26 cellular contexts compared by ENCODE assay signal in the genomic region with DNA sequence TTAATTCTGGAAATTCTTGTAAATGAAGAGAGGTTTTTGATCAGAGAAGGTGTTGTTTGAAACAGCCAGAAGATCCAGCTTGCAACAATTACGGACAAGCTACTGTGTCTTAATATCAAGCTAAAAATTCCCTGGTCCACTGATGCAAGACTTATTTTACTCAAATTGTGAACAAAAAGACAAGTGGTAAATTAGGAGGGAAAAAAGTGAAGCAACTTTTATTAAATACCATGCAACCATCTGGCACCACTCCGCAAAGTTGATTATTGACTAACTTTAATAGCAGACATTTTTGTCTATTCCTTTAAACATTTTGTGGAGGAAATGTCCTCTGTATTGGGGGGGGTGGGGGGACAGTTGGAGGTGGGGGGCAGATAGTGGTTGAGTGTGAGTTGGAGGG. TPM values are rescaled to one million over a fixed set of nuclear protein-coding genes. Genes with fewer than 3 reads are reported as not detected.
"Had no signal": no experiment of that assay in that cellular context is flagged by ENCODE, and none has a peak within 500 bp of the region (broad histone marks: within the 10 kb centered on the region; RNA-seq: fewer than 3 reads in every experiment).

No MANE protein-coding gene starts in this region.

- H3K27ac ChIP-seq: VCaP had no signal

- H3K36me3 ChIP-seq: MG63 had no signal

- ATAC-seq: activated T-helper 17 cell treated with anti-CD3 and anti-CD28 coated beads, Interleukin-2, amount 50 U/mL, for 72 hours; T-cell had no signal

- H3K4me3 Mint-ChIP-seq: activated CD4-positive, alpha-beta memory T cell treated with anti-CD3 and anti-CD28 coated beads for 36 hours; activated CD4-positive, alpha-beta T cell treated with anti-CD3 and anti-CD28 coated beads, Interleukin-2, amount 10 ng/mL, durations not matched to agents 7 days and 5 days; activated naive CD4-positive, alpha-beta T cell treated with anti-CD3 and anti-CD28 coated beads for 36 hours; activated naive CD8-positive, alpha-beta T cell; activated T-helper 17 cell treated with anti-CD3 and anti-CD28 coated beads, Interleukin-2, amount 50 U/mL, for 72 hours; T-cell had no signal

- H3K4me1 Mint-ChIP-seq: activated T-helper 17 cell treated with anti-CD3 and anti-CD28 coated beads, Interleukin-2, amount 50 U/mL, for 72 hours; T-cell had no signal

- H3K27me3 ChIP-seq: MG63 had no signal

- H3K9me3 ChIP-seq: MG63 had no signal

- H3K36me3 Mint-ChIP-seq: activated CD4-positive, alpha-beta memory T cell treated with anti-CD3 and anti-CD28 coated beads for 36 hours; T-cell had no signal

- DNase-seq: activated CD4-positive, alpha-beta memory T cell treated with anti-CD3 and anti-CD28 coated beads for 36 hours; activated CD4-positive, alpha-beta T cell treated with anti-CD3 and anti-CD28 coated beads, Interleukin-2, amount 10 ng/mL, durations not matched to agents 7 days and 5 days; activated CD4-positive, CD25-positive, alpha-beta regulatory T cell; activated gamma-delta T cell; activated naive CD4-positive, alpha-beta T cell treated with anti-CD3 and anti-CD28 coated beads for 36 hours; activated T-cell treated with anti-CD3 and anti-CD28 coated beads for 4 hours; activated T-cell treated with anti-CD3 and anti-CD28 coated beads, Interleukin-2, amount 50 U/mL, for 48 hours; MG63; MV-4-11; NCI-H1105; NCI-H1436; NCI-H1694 treated with DMSO at 0.1 percent for 48 hours; NCI-H2029 treated with DMSO at 0.1 percent for 48 hours; NCI-H345; NCI-H510A; NCI-H526 treated with DMSO at 0.1 percent for 48 hours; NCI-H82; RPMI8226; SHP77; T-cell; T-helper 2 cell; T1000 had no signal

- H3K4me3 ChIP-seq: MG63 had no signal

- H3K9me3 Mint-ChIP-seq: activated CD4-positive, alpha-beta memory T cell treated with anti-CD3 and anti-CD28 coated beads for 36 hours; activated CD4-positive, alpha-beta T cell treated with anti-CD3 and anti-CD28 coated beads, Interleukin-2, amount 10 ng/mL, durations not matched to agents 7 days and 5 days; activated naive CD4-positive, alpha-beta T cell treated with anti-CD3 and anti-CD28 coated beads for 36 hours; activated T-helper 17 cell treated with anti-CD3 and anti-CD28 coated beads, Interleukin-2, amount 50 U/mL, for 72 hours had no signal

- H3K27ac Mint-ChIP-seq: activated CD4-positive, alpha-beta memory T cell treated with anti-CD3 and anti-CD28 coated beads for 36 hours; activated CD4-positive, alpha-beta T cell treated with anti-CD3 and anti-CD28 coated beads, Interleukin-2, amount 10 ng/mL, durations not matched to agents 7 days and 5 days; activated naive CD4-positive, alpha-beta T cell treated with anti-CD3 and anti-CD28 coated beads for 36 hours; activated naive CD8-positive, alpha-beta T cell; activated T-helper 17 cell treated with anti-CD3 and anti-CD28 coated beads, Interleukin-2, amount 50 U/mL, for 72 hours; T-cell had no signal

RNA-seq across cellular contexts. Expression of gene CAV2, which starts 5.1 kb away (rescaled TPM):
- total RNA-seq: activated CD4-positive, alpha-beta memory T cell treated with anti-CD3 and anti-CD28 coated beads for 36 hours; activated CD4-positive, alpha-beta T cell treated with anti-CD3 and anti-CD28 coated beads, Interleukin-2, amount 10 ng/mL, durations not matched to agents 7 days and 5 days; activated naive CD4-positive, alpha-beta T cell treated with anti-CD3 and anti-CD28 coated beads for 36 hours; OCI-LY7 had no signal

RNA-seq across cellular contexts. Expression of gene CAV1, which starts 30.4 kb away (rescaled TPM):
- total RNA-seq: activated CD4-positive, alpha-beta T cell treated with anti-CD3 and anti-CD28 coated beads, Interleukin-2, amount 10 ng/mL, durations not matched to agents 7 days and 5 days; OCI-LY7 had no signal
